29 cellular contexts compared by ENCODE assay signal in genomic region chr2:193267496-193268002, GRCh38.
"Had no signal": no experiment of that assay in that cellular context is flagged by ENCODE, and none has a peak within 500 bp of the region (broad histone marks: within the 10 kb centered on the region; RNA-seq: fewer than 3 reads in every experiment).

No MANE protein-coding gene starts in this region.

- H3K9me3 Mint-ChIP-seq: nephron progenitor cell, type B pancreatic cell had no signal

- H3K36me3 Mint-ChIP-seq: immature natural killer cell; naive thymus-derived CD4-positive, alpha-beta T cell; stimulated activated memory B cell treated with anti-CD40 and anti-IgM and Interleukin-4, amounts not matched to agents 10 μg/mL and 1 μg/mL and 100 μg/mL, for 72 hours; type B pancreatic cell had no signal

- H3K36me3 ChIP-seq: colonic mucosa, esophagus squamous epithelium, ovary, spleen, tibial artery had no signal

- H3K4me1 ChIP-seq: colonic mucosa, esophagus squamous epithelium, psoas muscle, spleen, testis had no signal

- H3K27me3 Mint-ChIP-seq: naive thymus-derived CD4-positive, alpha-beta T cell; stimulated activated memory B cell treated with anti-CD40 and anti-IgM and Interleukin-4, amounts not matched to agents 10 μg/mL and 1 μg/mL and 100 μg/mL, for 72 hours; type B pancreatic cell had no signal

- ATAC-seq: left lobe of liver; naive thymus-derived CD4-positive, alpha-beta T cell; psoas muscle; right cardiac atrium; stimulated activated memory B cell treated with anti-CD40 and anti-IgM and Interleukin-4, amounts not matched to agents 10 μg/mL and 1 μg/mL and 100 μg/mL, for 72 hours; stimulated activated naive CD8-positive, alpha-beta T cell treated with anti-CD3 and anti-CD28 coated beads, Interleukin-15, Interleukin-2, amounts not matched to agents 100 U/mL and 50 U/mL, for 24 hours had no signal

- H3K27ac ChIP-seq: colonic mucosa, esophagus squamous epithelium, ovary, psoas muscle, skin epidermis, spleen, testis, tibial artery had no signal

- FAIRE-seq: endothelial cell of umbilical vein, frontal cortex, keratinocyte had no signal

- H3K9me3 ChIP-seq: colonic mucosa, esophagus squamous epithelium, ovary, psoas muscle, spleen, testis, tibial artery had no signal

- H3K4me3 Mint-ChIP-seq: immature natural killer cell; naive thymus-derived CD4-positive, alpha-beta T cell; nephron progenitor cell; stimulated activated memory B cell treated with anti-CD40 and anti-IgM and Interleukin-4, amounts not matched to agents 10 μg/mL and 1 μg/mL and 100 μg/mL, for 72 hours; type B pancreatic cell had no signal

- H3K4me3 ChIP-seq: colonic mucosa, esophagus squamous epithelium, ovary, psoas muscle, skin epidermis, spleen, testis, tibial artery had no signal

- H3K4me1 Mint-ChIP-seq: immature natural killer cell; naive thymus-derived CD4-positive, alpha-beta T cell; nephron progenitor cell; stimulated activated memory B cell treated with anti-CD40 and anti-IgM and Interleukin-4, amounts not matched to agents 10 μg/mL and 1 μg/mL and 100 μg/mL, for 72 hours had no signal

- H3K27me3 ChIP-seq: colonic mucosa, esophagus squamous epithelium, ovary, spleen, testis, tibial artery had no signal

- H3K27ac Mint-ChIP-seq: immature natural killer cell; naive thymus-derived CD4-positive, alpha-beta T cell; nephron progenitor cell; stimulated activated memory B cell treated with anti-CD40 and anti-IgM and Interleukin-4, amounts not matched to agents 10 μg/mL and 1 μg/mL and 100 μg/mL, for 72 hours; type B pancreatic cell had no signal

- DNase-seq: colonic mucosa; dermis blood vessel endothelial cell; effector memory CD4-positive, alpha-beta T cell; erythroblast; esophagus squamous epithelium; hypothalamus; immature natural killer cell; mesenchymal stem cell; midbrain; naive thymus-derived CD4-positive, alpha-beta T cell; nephron progenitor cell; nucleus accumbens; ovary; posterior cingulate gyrus; psoas muscle; right cardiac atrium; spleen; stimulated activated CD4-positive, alpha-beta T cell treated with anti-CD3 and anti-CD28 coated beads, Interleukin-4, amount 100 ng/mL, for 4 hours; stimulated activated naive CD8-positive, alpha-beta T cell treated with anti-CD3 and anti-CD28 coated beads, Interleukin-15, Interleukin-2, amounts not matched to agents 100 U/mL and 50 U/mL, for 24 hours; substantia nigra; testis; tibial artery had no signal
